9 cellular contexts compared by ENCODE assay signal in the genomic region with DNA sequence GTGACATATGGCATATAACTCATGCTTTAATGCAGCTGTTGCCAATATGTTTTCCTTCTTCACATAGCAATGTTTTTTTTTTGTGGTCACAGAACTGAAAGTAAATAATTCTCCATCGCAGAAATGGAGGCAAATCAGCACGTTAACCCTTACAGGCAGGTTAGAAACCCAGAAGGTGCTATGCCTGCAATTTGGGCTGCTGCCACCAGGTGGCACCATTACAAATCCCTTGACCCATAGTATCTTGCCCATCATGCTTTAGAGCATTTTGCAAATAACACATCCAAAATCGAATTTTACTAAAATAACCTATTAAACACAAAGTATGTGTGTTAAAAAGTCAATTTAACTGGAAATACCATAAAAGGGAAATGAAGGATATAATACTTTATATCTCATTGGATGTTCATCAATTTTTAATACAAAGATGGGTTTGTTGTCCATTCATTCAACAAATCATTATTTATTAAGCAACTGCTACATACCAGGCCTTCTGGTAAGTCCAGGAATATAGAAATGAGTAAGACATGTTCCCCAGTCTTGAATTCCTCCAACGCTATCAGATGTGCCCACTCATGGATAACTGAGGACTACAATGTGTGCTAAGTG.
DNase-seq lines count a peak whose midpoint lies in the region; ATAC-seq, FAIRE-seq and TF ChIP-seq lines count a peak whose summit lies in the region.
"Had no signal": no experiment of that assay in that cellular context is flagged by ENCODE, and none has a peak within 500 bp of the region (broad histone marks: within the 10 kb centered on the region; RNA-seq: fewer than 3 reads in every experiment).

No MANE protein-coding gene starts in this region.

- no peak overlapping the region for H2BK15ac ChIP-seq in H1 (ENCODE audit: low read length)

- H3K79me2 ChIP-seq in H1 (ENCODE audit: control insufficient read depth in 1 of 2, insufficient read depth in 2 of 2, low read length in 2 of 2) (no peaks in the 10 kb centered on the region), smooth muscle cell (ENCODE audit: low read depth) (no peaks in the 10 kb centered on the region)

- H2BK5ac ChIP-seq in H1 (ENCODE audit: low read depth, low read length), result no peak overlapping the region

- peak; percentile 73 to 74 for TF ChIP-seq RAD21 in H1 (IDR thresholded peaks at IDR 0.05 in 1 of 2, conservative IDR thresholded peaks at IDR 0.05 in 1 of 2; ENCODE audit: low read depth in 2 of 2, low read length in 2 of 2)

- H3K27me3 ChIP-seq in heart left ventricle (no peaks in the 10 kb centered on the region), H1 (replicated peaks in 1 of 4; ENCODE audit: control insufficient read depth in 3 of 4, extremely low read depth in 1 of 4, insufficient read depth in 3 of 4, low read length in 3 of 4) (no peaks in the 10 kb centered on the region), smooth muscle cell (ENCODE audit: low read depth) (no peaks in the 10 kb centered on the region)

- no peak overlapping the region for H2BK12ac ChIP-seq in H1 (ENCODE audit: low read depth, low read length)

- ATAC-seq in heart left ventricle (no peak), GM18907 (IDR thresholded peaks at IDR 0.05; ENCODE audit: unreplicated experiment) (no peak), GM21576 (IDR thresholded peaks at IDR 0.05; ENCODE audit: unreplicated experiment) (no peak)

- H3F3A ChIP-seq in smooth muscle cell (ENCODE audit: low read depth), result no peaks in the 10 kb centered on the region

- no peak overlapping the region for H2AK5ac ChIP-seq in H1 (ENCODE audit: low read depth, low read length)

- TF ChIP-seq CTCF in heart left ventricle (IDR thresholded peaks at IDR 0.05) (peak in 7 of 12 donors; percentile 24 to 42 (median 37)), H1 (IDR thresholded peaks at IDR 0.05; ENCODE audit: control extremely low read depth in 1 of 3, insufficient read depth in 1 of 3, low read depth in 1 of 3, low read length in 3 of 3) (peak; percentile 54 to 82 (median 73)), smooth muscle cell (IDR thresholded peaks at IDR 0.05; ENCODE audit: borderline replicate concordance, insufficient read depth, poor library complexity, severe bottlenecking) (peak; percentile 58)

- no peak overlapping the region for H4K91ac ChIP-seq in H1 (replicated peaks; ENCODE audit: insufficient read length, low read length)

- H3K4ac ChIP-seq in H1 (replicated peaks; ENCODE audit: insufficient read length, low read depth, low read length), result no peak overlapping the region

- H3K4me1 ChIP-seq in heart left ventricle, result no peaks in the 10 kb centered on the region
- no peaks in the 10 kb centered on the region for H3K4me1 ChIP-seq in H1 (replicated peaks in 1 of 4; ENCODE audit: control insufficient read depth in 3 of 4, insufficient read depth in 4 of 4, low read length in 3 of 4)
- H3K4me1 ChIP-seq in smooth muscle cell (ENCODE audit: low read depth), result no peaks in the 10 kb centered on the region

- H3K56ac ChIP-seq in H1 (replicated peaks; ENCODE audit: insufficient read length, low read depth, low read length), result no peak overlapping the region

- CTCF ChIA-PET in H1 (lab: Charles Lee; ENCODE audit: partially characterized antibody), result interaction anchor here (0.5 to 3.5 kb wide), 31 partner anchors 10 to 821 kb away, joined by 3 to 18 read pairs (median 3); no protein-coding TSS in a partner anchor

- H3K9me3 ChIP-seq in heart left ventricle (peaks cover 0 to 21% (median 7%) of the 10 kb centered on the region in 12 donors), H1 (ENCODE audit: insufficient read depth in 2 of 2, low read depth in 1 of 2, low read length in 1 of 2) (peaks cover 0 to 5% of the 10 kb centered on the region in 2 experiments; a peak in 1 of 4 replicates), smooth muscle cell (replicated peaks; ENCODE audit: low read depth) (no peaks in the 10 kb centered on the region)

- H3K14ac ChIP-seq in H1 (ENCODE audit: insufficient read length), result no peak overlapping the region

- no peak overlapping the region for H4K8ac ChIP-seq in H1 (ENCODE audit: extremely low read depth, insufficient read depth, low read length)

- H3K27ac ChIP-seq in heart left ventricle (no peak overlapping the region), H1 (ENCODE audit: low read depth, low read length) (no peak overlapping the region), smooth muscle cell (ENCODE audit: low read depth) (no peak overlapping the region)

- H2BK20ac ChIP-seq in H1 (ENCODE audit: low read length), result no peak overlapping the region

- intact Hi-C loops in heart left ventricle (cut with DNase I) (no loop called here), cardiac septum (cut with DNase I) (no loop called here)

- no peak overlapping the region for H2BK120ac ChIP-seq in H1 (replicated peaks; ENCODE audit: low read depth, low read length)

- no peak overlapping the region for H2AFZ ChIP-seq in H1 (ENCODE audit: low read length)
- no peak overlapping the region for H2AFZ ChIP-seq in smooth muscle cell (ENCODE audit: low read depth)

- no peak overlapping the region for H3K4me2 ChIP-seq in H1 (ENCODE audit: insufficient read depth in 1 of 2, low read depth in 2 of 2, low read length in 2 of 2)
- no peak overlapping the region for H3K4me2 ChIP-seq in smooth muscle cell

- peak; percentile 95 for FAIRE-seq in H1 (lab: Jason Lieb, UNC)
- FAIRE-seq: GM18507 had no signal

- H3K4me3 ChIP-seq in heart left ventricle (no peak overlapping the region), H1 (ENCODE audit: extremely low read depth in 1 of 4, insufficient read depth in 2 of 4, low read depth in 3 of 4, low read length in 4 of 4) (no peak overlapping the region), smooth muscle cell (no peak overlapping the region)

- H4K20me1 ChIP-seq in H1 (replicated peaks in 1 of 2; ENCODE audit: control insufficient read depth in 1 of 2, insufficient read depth in 2 of 2, low read length in 2 of 2) (no peaks in the 10 kb centered on the region), smooth muscle cell (ENCODE audit: low read depth) (no peaks in the 10 kb centered on the region)

- no peak overlapping the region for H3K9ac ChIP-seq in H1 (replicated peaks in 1 of 4; ENCODE audit: extremely low read depth in 1 of 4, low read depth in 3 of 4, low read length in 3 of 4)
- H3K9ac ChIP-seq in smooth muscle cell (ENCODE audit: low read depth), result no peak overlapping the region

- TF ChIP-seq EP300 in H1 (IDR thresholded peaks at IDR 0.05; ENCODE audit: borderline replicate concordance in 1 of 2, low read depth in 2 of 2, low read length in 2 of 2), result no peak

- no peaks in the 10 kb centered on the region for H3K23me2 ChIP-seq in H1 (ENCODE audit: low read depth, low read length)

- DNase-seq in heart left ventricle (no peak), cardiac septum (ENCODE audit: low spot score) (no peak), NCI-H1694 (lab: John Stamatoyannopoulos, UW) (peak; percentile 53), H1 (ENCODE audit: low read depth in 1 of 2, low spot score in 2 of 2) (peak; percentile 44 to 85), smooth muscle cell (lab: John Stamatoyannopoulos, UW; ENCODE audit: unreplicated experiment) (no peak)
- DNase-seq in stimulated activated naive CD4-positive, alpha-beta T cell (lab: John Stamatoyannopoulos, UW), result no peak

- WGBS in heart left ventricle, 4 donors, result 55 to 62% (median 56%) methylated on average over 4 of the region's 4 CpGs
- WGBS in H1 (ENCODE audit: extremely low coverage in 1 of 2, insufficient coverage in 1 of 2, insufficient read length in 1 of 2, insufficient replicate concordance in 2 of 2, low coverage in 1 of 2, low lambda C conversion rate in 2 of 2, missing lambda C conversion rate in 1 of 2), 2 experiments, result 85% methylated on average over 4 of the region's 4 CpGs; no CpG with 5 or more reads in 1 of the 2 experiments
- WGBS in smooth muscle cell (ENCODE audit: low lambda C conversion rate), result 53% methylated on average over 4 of the region's 4 CpGs

- no peak overlapping the region for H3K18ac ChIP-seq in H1 (ENCODE audit: extremely low read depth, low read length)

- POLR2A ChIA-PET in H1 (lab: Charles Lee; ENCODE audit: partially characterized antibody), result no interaction called here

- no peak overlapping the region for H3K23ac ChIP-seq in H1 (ENCODE audit: insufficient read length)

- H4K5ac ChIP-seq in H1 (ENCODE audit: insufficient read length, low read depth, low read length), result no peak overlapping the region

- H3K36me3 ChIP-seq in heart left ventricle, result no peaks in the 10 kb centered on the region
- H3K36me3 ChIP-seq in H1 (ENCODE audit: control insufficient read depth in 2 of 4, insufficient read depth in 4 of 4, low read length in 3 of 4), result no peaks in the 10 kb centered on the region
- H3K36me3 ChIP-seq in smooth muscle cell (ENCODE audit: low read depth), result no peaks in the 10 kb centered on the region

- no peaks in the 10 kb centered on the region for H3K79me1 ChIP-seq in H1 (ENCODE audit: low read depth, low read length)

- TF ChIP-seq POLR2A in heart left ventricle (IDR thresholded peaks at IDR 0.05) (no peak), H1 (IDR thresholded peaks at IDR 0.05; ENCODE audit: control extremely low read depth in 1 of 2, low read depth in 2 of 2, low read length in 2 of 2) (no peak)

TF ChIP-seq in H1, 55 proteins besides CTCF, POLR2A, EP300 and RAD21 (continues in another document):
- TF ChIP-seq CBX8 (IDR thresholded peaks at IDR 0.05; ENCODE audit: borderline replicate concordance, low read depth, low read length) (no peak), RBBP5 (IDR thresholded peaks at IDR 0.05; ENCODE audit: borderline replicate concordance, low read depth, low read length) (no peak), SIRT6 (IDR thresholded peaks at IDR 0.05; ENCODE audit: low read length) (no peak), SAP30 (IDR thresholded peaks at IDR 0.05; ENCODE audit: insufficient read depth, insufficient replicate concordance, low read length) (no peak), JUND (IDR thresholded peaks at IDR 0.05; ENCODE audit: low read length) (no peak), KDM5A (IDR thresholded peaks at IDR 0.05; ENCODE audit: low read length) (no peak), CEBPB (IDR thresholded peaks at IDR 0.05; ENCODE audit: low read depth, low read length) (no peak), ZNF274 (IDR thresholded peaks at IDR 0.05; ENCODE audit: borderline replicate concordance, extremely low read depth, low read length) (no peak), HDAC6 (IDR thresholded peaks at IDR 0.05; ENCODE audit: low read depth, low read length) (no peak), HDAC2 (IDR thresholded peaks at IDR 0.05; ENCODE audit: borderline replicate concordance in 1 of 2, low read depth in 2 of 2, low read length in 2 of 2) (no peak), RNF2 (IDR thresholded peaks at IDR 0.05; ENCODE audit: borderline replicate concordance, low read depth, low read length, missing control alignments, poor library complexity, severe bottlenecking) (no peak)
- TF ChIP-seq, protein P1, sequence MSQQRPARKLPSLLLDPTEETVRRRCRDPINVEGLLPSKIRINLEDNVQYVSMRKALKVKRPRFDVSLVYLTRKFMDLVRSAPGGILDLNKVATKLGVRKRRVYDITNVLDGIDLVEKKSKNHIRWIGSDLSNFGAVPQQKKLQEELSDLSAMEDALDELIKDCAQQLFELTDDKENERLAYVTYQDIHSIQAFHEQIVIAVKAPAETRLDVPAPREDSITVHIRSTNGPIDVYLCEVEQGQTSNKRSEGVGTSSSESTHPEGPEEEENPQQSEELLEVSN (IDR thresholded peaks at IDR 0.05), result no peak

Comparison
In these comparisons a context has a peak if more than half of its experiments do, and no peak if none do; other contexts are left out.
1. DNase-seq: peak in NCI-H1694 (single experiment) and H1 (2 of 2); none in heart left ventricle (0 of 5), cardiac septum (single experiment), smooth muscle cell (single experiment) and stimulated activated naive CD4-positive, alpha-beta T cell (0 of 6).
2. Peak in every context shown above with its lines, with median percentiles within 50 percentile points of each other: CTCF ChIP-seq.